Comparison of ENCODE assay signal across 1 cellular context in the genomic region with DNA sequence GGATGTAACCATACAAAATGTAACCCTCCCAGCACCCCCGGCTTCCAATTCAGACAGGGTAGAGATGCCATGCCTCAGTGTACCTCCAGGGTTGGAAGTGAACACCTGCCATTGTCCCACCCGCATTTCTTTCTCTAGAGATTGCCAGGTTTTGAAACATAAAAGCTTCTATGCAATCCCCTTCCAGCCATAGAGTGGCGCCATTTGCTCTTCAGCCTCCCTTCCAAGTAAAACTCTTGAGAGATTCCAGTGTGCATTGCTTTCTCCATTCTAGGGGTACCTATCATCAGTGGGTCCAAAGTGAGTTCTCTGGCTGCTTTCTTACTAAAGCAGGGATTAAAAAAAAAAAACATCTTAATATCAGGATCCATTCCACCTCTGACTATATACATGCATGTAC.
TF ChIP-seq lines count a peak whose summit lies in the region.

No MANE protein-coding gene starts in this region.

TF ChIP-seq in H1, 55 proteins besides CTCF, POLR2A, EP300 and RAD21:
- TF ChIP-seq KDM4A (IDR thresholded peaks at IDR 0.05; ENCODE audit: low read depth, low read length, severe bottlenecking) (no peak), ASH2L (IDR thresholded peaks at IDR 0.05; ENCODE audit: low read length) (no peak), SP4 (IDR thresholded peaks at IDR 0.05; ENCODE audit: low read length) (no peak), YY1 (IDR thresholded peaks at IDR 0.05; ENCODE audit: low read depth, low read length) (no peak), USF2 (IDR thresholded peaks at IDR 0.05; ENCODE audit: low read length) (no peak), CHD7 (IDR thresholded peaks at IDR 0.05; ENCODE audit: insufficient replicate concordance, low read length) (no peak), CEBPB (IDR thresholded peaks at IDR 0.05; ENCODE audit: low read depth, low read length) (no peak), HDAC2 (IDR thresholded peaks at IDR 0.05; ENCODE audit: borderline replicate concordance in 1 of 2, low read depth in 2 of 2, low read length in 2 of 2) (no peak), CBX5 (IDR thresholded peaks at IDR 0.05; ENCODE audit: low read depth, low read length) (no peak), RFX5 (IDR thresholded peaks at IDR 0.05; ENCODE audit: borderline replicate concordance, low read depth, low read length) (no peak), KDM1A (IDR thresholded peaks at IDR 0.05; ENCODE audit: borderline replicate concordance, low read length) (no peak), JUN (IDR thresholded peaks at IDR 0.05; ENCODE audit: low read depth, low read length) (no peak), SUZ12 (IDR thresholded peaks at IDR 0.05; ENCODE audit: low read length) (no peak), SAP30 (IDR thresholded peaks at IDR 0.05; ENCODE audit: insufficient read depth, insufficient replicate concordance, low read length) (no peak), ATF3 (IDR thresholded peaks at IDR 0.05; ENCODE audit: insufficient read depth, low read depth, low read length) (no peak), MAFK (IDR thresholded peaks at IDR 0.05; ENCODE audit: low read depth, low read length) (no peak)
